Comparison of ENCODE assay signal across 18 cellular contexts in genomic region chr5:5293029-5293428, GRCh38.
DNase-seq lines count a peak whose midpoint lies in the region; ATAC-seq and TF ChIP-seq lines count a peak whose summit lies in the region.
"Had no signal": no experiment of that assay in that cellular context is flagged by ENCODE, and none has a peak within 500 bp of the region (broad histone marks: within the 10 kb centered on the region; RNA-seq: fewer than 3 reads in every experiment).

No MANE protein-coding gene starts in this region.

- H3K4me1 ChIP-seq in HEK293 (ENCODE audit: control insufficient read depth, insufficient read depth, low read length) (no peaks in the 10 kb centered on the region), PC-3 (ENCODE audit: insufficient read depth, low read length) (peaks cover 31% of the 10 kb centered on the region), iPS DF 6.9 (ENCODE audit: control insufficient read depth, insufficient read depth, low read length) (no peaks in the 10 kb centered on the region; the same call in 1 of the 2 replicates), esophagus muscularis mucosa (no peaks in the 10 kb centered on the region)
- H3K4me1 ChIP-seq: SJCRH30 had no signal

- H3K9me2 ChIP-seq in PC-3 (replicated peaks; ENCODE audit: low read length) = no peaks in the 10 kb centered on the region

- H2AFZ ChIP-seq in PC-3 (ENCODE audit: low read length) = no peak overlapping the region

- H3K4me2 ChIP-seq in PC-3 (ENCODE audit: low read length) = no peak overlapping the region

- no peak overlapping the region for H3K27ac ChIP-seq in HEK293 (ENCODE audit: extremely low read depth, low read depth, low read length)
- H3K27ac ChIP-seq in PC-3 (ENCODE audit: low read length) = no peak overlapping the region
- no peak overlapping the region for H3K27ac ChIP-seq in iPS DF 6.9 (ENCODE audit: low read length)
- H3K27ac ChIP-seq in esophagus muscularis mucosa (replicated peaks in 1 of 4) = no peak overlapping the region
- H3K27ac ChIP-seq: RWPE1, SJCRH30 had no signal

- H3K4me3 ChIP-seq in HEK293 (ENCODE audit: low read depth, low read length) (no peak overlapping the region), PC-3 (ENCODE audit: low read length) (no peak overlapping the region), iPS DF 6.9 (ENCODE audit: low read length) (no peak overlapping the region), esophagus muscularis mucosa (no peak overlapping the region)
- H3K4me3 ChIP-seq: SJCRH30 had no signal

- TF ChIP-seq EP300 in esophagus muscularis mucosa (IDR thresholded peaks at IDR 0.05) = no peak

- peak; percentile 20 for DNase-seq in Daoy (ENCODE audit: low read depth)
- DNase-seq in PC-3 = no peak
- DNase-seq in iPS DF 6.9 (ENCODE audit: low read depth, low spot score) = peak; percentile 27
- DNase-seq in esophagus muscularis mucosa (ENCODE audit: extremely low spot score) = no peak
- no peak for DNase-seq in NCI-H1092 (lab: John Stamatoyannopoulos, UW)
- DNase-seq: ACHN; CD4-positive, alpha-beta T cell; DMS79 treated with DMSO at 0.1 percent for 48 hours; GF-D8; NCI-H1930; NCI-H2171; NCI-H446 treated with DMSO at 0.1 percent for 48 hours; SJCRH30; SW 1271 had no signal

- intact Hi-C loops in PC-3 (cut with micrococcal nuclease) (no loop called here), esophagus muscularis mucosa (cut with DNase I) (no loop called here)

- TF ChIP-seq CTCF in HEK293 (tag by site-specific recombination; IDR thresholded peaks at IDR 0.05) (no peak), PC-3 (conservative IDR thresholded peaks at IDR 0.05; ENCODE audit: low read depth, low read length) (peak; percentile 31; the same call in 1 of the 2 replicates), esophagus muscularis mucosa (IDR thresholded peaks at IDR 0.05) (no peak)

- ATAC-seq in PC-3 (no peak), HG02623 (IDR thresholded peaks at IDR 0.05; ENCODE audit: unreplicated experiment) (no peak), HG02973 (IDR thresholded peaks at IDR 0.05; ENCODE audit: unreplicated experiment) (no peak)

- H3K27me3 ChIP-seq in PC-3 (ENCODE audit: low read length) (no peaks in the 10 kb centered on the region), iPS DF 6.9 (ENCODE audit: control insufficient read depth, insufficient read depth, low read length) (no peaks in the 10 kb centered on the region), esophagus muscularis mucosa (no peaks in the 10 kb centered on the region)
- H3K27me3 ChIP-seq: SJCRH30 had no signal

- WGBS in iPS DF 6.9 (ENCODE audit: insufficient coverage, insufficient read length) = no CpG with 5 or more reads among the region's 5 CpGs
- 76% methylated on average over 5 of the region's 5 CpGs for WGBS in esophagus muscularis mucosa

- no peaks in the 10 kb centered on the region for H3F3A ChIP-seq in PC-3 (ENCODE audit: low read length, unreplicated experiment)

- H3K36me3 ChIP-seq in HEK293 (ENCODE audit: control insufficient read depth in 2 of 2, insufficient read depth in 1 of 2, low read length in 2 of 2) (no peaks in the 10 kb centered on the region), PC-3 (ENCODE audit: low read depth, low read length) (no peaks in the 10 kb centered on the region), iPS DF 6.9 (ENCODE audit: control insufficient read depth, insufficient read depth, low read length) (no peaks in the 10 kb centered on the region), esophagus muscularis mucosa (no peaks in the 10 kb centered on the region)
- H3K36me3 ChIP-seq: SJCRH30 had no signal

- TF ChIP-seq POLR2A in esophagus muscularis mucosa (IDR thresholded peaks at IDR 0.05; ENCODE audit: low read depth) = no peak

- no peaks in the 10 kb centered on the region for H3K79me2 ChIP-seq in PC-3 (ENCODE audit: low read length)

- POLR2A ChIA-PET in HEK293 (lab: Yijun Ruan, JAX) = no interaction called here
- POLR2A ChIA-PET in PC-3 (lab: Charles Lee; ENCODE audit: unreplicated experiment) = no interaction called here

- CTCF ChIA-PET in HEK293 (lab: Yijun Ruan, JAX) (interaction anchor here (0.6 to 1.6 kb wide), 19 partner anchors 9 to 313 kb away, joined by 3 to 11 read pairs (median 5); partner anchors contain the start of genes ADAMTS16 and ICE1), PC-3 (lab: Charles Lee) (no interaction called here)

- no peak overlapping the region for H3K9ac ChIP-seq in PC-3 (ENCODE audit: low read length)

- no peaks in the 10 kb centered on the region for H4K20me1 ChIP-seq in PC-3 (ENCODE audit: low read length)

- H3K9me3 ChIP-seq in HEK293 (ENCODE audit: control insufficient read depth, insufficient read depth, low read depth, low read length) (no peaks in the 10 kb centered on the region), PC-3 (ENCODE audit: low read length) (no peaks in the 10 kb centered on the region), iPS DF 6.9 (ENCODE audit: control insufficient read depth, insufficient read depth, low read length) (no peaks in the 10 kb centered on the region), esophagus muscularis mucosa (peaks cover 0 to 19% (median 0%) of the 10 kb centered on the region in 4 donors)
- H3K9me3 ChIP-seq: SJCRH30 had no signal

- BruUV-seq in PC-3 (replicated peaks; lab: Mats Ljungman, UMichigan) = no TSS peak

TF ChIP-seq in HEK293, 187 proteins besides CTCF, POLR2A, EP300 and RAD21:
- TF ChIP-seq ZNF654 (tag by site-specific recombination; IDR thresholded peaks at IDR 0.05; ENCODE audit: low read depth) = peak; percentile 23
- no peak for TF ChIP-seq PRDM2 (tag by site-specific recombination; IDR thresholded peaks at IDR 0.05; ENCODE audit: borderline replicate concordance)

Comparison
In these comparisons a context has a peak if more than half of its experiments do, and no peak if none do; other contexts are left out.
1. DNase-seq: peak in Daoy (single experiment) and iPS DF 6.9 (single experiment); none in PC-3 (single experiment), esophagus muscularis mucosa (single experiment) and NCI-H1092 (single experiment).